ENCODE assay signal across 1 cellular context in the genomic region with DNA sequence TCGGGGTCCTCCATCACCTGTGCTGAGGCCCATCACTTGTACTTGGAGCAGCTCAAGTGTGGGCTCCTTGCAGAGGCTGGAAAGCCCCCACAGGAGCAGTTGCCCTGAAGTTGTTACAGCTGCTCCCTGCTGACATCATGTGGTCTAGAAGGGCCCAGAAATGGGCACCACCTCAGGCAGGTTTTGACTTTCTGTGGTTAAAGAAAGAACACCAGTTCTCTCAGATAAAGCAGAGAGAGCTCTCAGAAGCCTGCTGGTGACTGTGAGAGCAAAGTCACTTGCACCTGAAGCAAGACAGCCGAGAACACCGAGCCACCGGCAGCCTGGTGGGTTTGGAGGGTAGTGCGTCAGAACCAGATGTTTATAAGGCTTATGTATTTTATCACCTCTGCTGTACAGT.
TF ChIP-seq lines count a peak whose summit lies in the region.

No MANE protein-coding gene starts in this region.

TF ChIP-seq in SK-N-SH, 30 proteins besides CTCF, POLR2A, EP300 and RAD21 (continued from another document):
- no peak for TF ChIP-seq REST (IDR thresholded peaks at IDR 0.05; ENCODE audit: low read depth, low read length)
- TF ChIP-seq, protein P1, sequence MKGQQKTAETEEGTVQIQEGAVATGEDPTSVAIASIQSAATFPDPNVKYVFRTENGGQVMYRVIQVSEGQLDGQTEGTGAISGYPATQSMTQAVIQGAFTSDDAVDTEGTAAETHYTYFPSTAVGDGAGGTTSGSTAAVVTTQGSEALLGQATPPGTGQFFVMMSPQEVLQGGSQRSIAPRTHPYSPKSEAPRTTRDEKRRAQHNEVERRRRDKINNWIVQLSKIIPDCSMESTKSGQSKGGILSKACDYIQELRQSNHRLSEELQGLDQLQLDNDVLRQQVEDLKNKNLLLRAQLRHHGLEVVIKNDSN (IDR thresholded peaks at IDR 0.05; ENCODE audit: borderline replicate concordance, low read depth): no peak
TF ChIP-seq in SK-N-SH: peak in this region for 0.
